ENCODE assay signal across 11 cellular contexts in genomic region chr9:114349713-114350480, GRCh38. TPM values are rescaled to one million over a fixed set of nuclear protein-coding genes. Genes with fewer than 3 reads are reported as not detected.
A peak's percentile ranks its signal among the peaks of the same experiment; 100 is the strongest.
DNase-seq lines count a peak whose midpoint lies in the region; ATAC-seq, FAIRE-seq and TF ChIP-seq lines count a peak whose summit lies in the region.
"Had no signal": no experiment of that assay in that cellular context is flagged by ENCODE, and none has a peak within 500 bp of the region (broad histone marks: within the 10 kb centered on the region; RNA-seq: fewer than 3 reads in every experiment).

No MANE protein-coding gene starts in this region.

- H3K36me3 ChIP-seq in astrocyte (ENCODE audit: insufficient read depth, low read length) (peaks cover 12% of the 10 kb centered on the region), SJCRH30 (no peaks in the 10 kb centered on the region)

- DNase-seq in AG04450 (ENCODE audit: low read depth, low spot score) (no peak), HFFc6 (no peak), astrocyte (ENCODE audit: low read depth) (no peak), SJCRH30 (no peak), NCI-H2107 (lab: John Stamatoyannopoulos, UW) (no peak), GM19240 (ENCODE audit: insufficient read length, low spot score) (no peak)
- no peak for DNase-seq in natural killer cell treated with Interleukin-12 subunit alpha and Interleukin-12 subunit beta and Interleukin-15 and Interleukin-18, amount 100 ng/mL, for 72 hours (ENCODE audit: low spot score)
- DNase-seq: stimulated activated CD4-positive, alpha-beta T cell treated with anti-CD3 and anti-CD28 coated beads, Interleukin-2, amount 100 ng/mL, for 24 hours had no signal

- H3K4me3 Mint-ChIP-seq in HFFc6 (peak overlapping the region; percentile 2; the same call in 1 of the 2 replicates), astrocyte (ENCODE audit: unreplicated experiment) (no peak overlapping the region)
- H3K4me3 Mint-ChIP-seq in natural killer cell treated with Interleukin-12 subunit alpha and Interleukin-12 subunit beta and Interleukin-15 and Interleukin-18, amount 100 ng/mL, for 72 hours, result peak overlapping the region; percentile 79

- FAIRE-seq in astrocyte (lab: Jason Lieb, UNC), result no peak

- H3K79me2 ChIP-seq in astrocyte (ENCODE audit: insufficient read depth, low read length), result no peaks in the 10 kb centered on the region

- POLR2A ChIA-PET in AG04450 (lab: Yijun Ruan, JAX), result no interaction called here

- no peak overlapping the region for H3K4me3 ChIP-seq in AG04450 (ENCODE audit: low read depth, low read length)
- H3K4me3 ChIP-seq in astrocyte (ENCODE audit: insufficient read depth, low read depth, low read length), result no peak overlapping the region
- no peak overlapping the region for H3K4me3 ChIP-seq in SJCRH30

- TF ChIP-seq CTCF in AG04450 (IDR thresholded peaks at IDR 0.05; ENCODE audit: low read depth, low read length), result no peak
- TF ChIP-seq CTCF in HFFc6 (IDR thresholded peaks at IDR 0.05), result no peak
- no peak for TF ChIP-seq CTCF in astrocyte (IDR thresholded peaks at IDR 0.05; ENCODE audit: insufficient read depth, low read depth, low read length)

- H3K9ac ChIP-seq in astrocyte (ENCODE audit: low read length), result peak overlapping the region; percentile 26

- H3K4me1 Mint-ChIP-seq in HFFc6 (ENCODE audit: low read depth) (peaks cover 25% of the 10 kb centered on the region), astrocyte (ENCODE audit: low read depth, unreplicated experiment) (peaks cover 22% of the 10 kb centered on the region)
- peaks cover 30 to 39% of the 10 kb centered on the region in 2 donors for H3K4me1 Mint-ChIP-seq in natural killer cell treated with Interleukin-12 subunit alpha and Interleukin-12 subunit beta and Interleukin-15 and Interleukin-18, amount 100 ng/mL, for 72 hours (ENCODE audit: low read depth in 2 of 2)

- peak overlapping the region; percentile 89 for H3K27ac Mint-ChIP-seq in HFFc6
- H3K27ac Mint-ChIP-seq in astrocyte (ENCODE audit: unreplicated experiment), result peak overlapping the region; percentile 93
- peak overlapping the region; percentile 88 to 95 for H3K27ac Mint-ChIP-seq in natural killer cell treated with Interleukin-12 subunit alpha and Interleukin-12 subunit beta and Interleukin-15 and Interleukin-18, amount 100 ng/mL, for 72 hours

- no peak overlapping the region for H3K4me2 ChIP-seq in astrocyte (ENCODE audit: low read length)

- no peaks in the 10 kb centered on the region for H4K20me1 ChIP-seq in astrocyte (ENCODE audit: insufficient read depth, low read length)

- H3K4me1 ChIP-seq in astrocyte (ENCODE audit: insufficient read depth, low read length), result peaks cover 15% of the 10 kb centered on the region
- no peaks in the 10 kb centered on the region; the same call in 1 of the 2 replicates for H3K4me1 ChIP-seq in SJCRH30

- H3K27me3 ChIP-seq in AG04450 (ENCODE audit: control insufficient read depth, insufficient read depth, low read length) (no peaks in the 10 kb centered on the region), astrocyte (ENCODE audit: insufficient read depth, low read length) (no peaks in the 10 kb centered on the region), SJCRH30 (no peaks in the 10 kb centered on the region)

- no peak overlapping the region for H2AFZ ChIP-seq in astrocyte (ENCODE audit: low read depth, low read length)

- H3K9me3 Mint-ChIP-seq in HFFc6 (no peaks in the 10 kb centered on the region), astrocyte (ENCODE audit: unreplicated experiment) (no peaks in the 10 kb centered on the region)
- no peaks in the 10 kb centered on the region for H3K9me3 Mint-ChIP-seq in natural killer cell treated with Interleukin-12 subunit alpha and Interleukin-12 subunit beta and Interleukin-15 and Interleukin-18, amount 100 ng/mL, for 72 hours

- no peak for ATAC-seq in natural killer cell treated with Interleukin-12 subunit alpha and Interleukin-12 subunit beta and Interleukin-15 and Interleukin-18, amount 100 ng/mL, for 72 hours
- ATAC-seq in HG02938 (IDR thresholded peaks at IDR 0.05; ENCODE audit: unreplicated experiment), result no peak

- H3K36me3 Mint-ChIP-seq in HFFc6 (ENCODE audit: low read depth), result peaks cover 11% of the 10 kb centered on the region; the same call in 1 of the 2 replicates
- H3K36me3 Mint-ChIP-seq in astrocyte (ENCODE audit: low read depth, unreplicated experiment), result peaks cover 30% of the 10 kb centered on the region
- peaks cover 28% of the 10 kb centered on the region for H3K36me3 Mint-ChIP-seq in natural killer cell treated with Interleukin-12 subunit alpha and Interleukin-12 subunit beta and Interleukin-15 and Interleukin-18, amount 100 ng/mL, for 72 hours

- H3K27ac ChIP-seq in AG04450 (ENCODE audit: low read depth, low read length), result peak overlapping the region; percentile 59
- H3K27ac ChIP-seq in astrocyte (ENCODE audit: low read depth, low read length), result peak overlapping the region; percentile 32
- H3K27ac ChIP-seq in SJCRH30, result no peak overlapping the region

- no peaks in the 10 kb centered on the region for H3K9me3 ChIP-seq in AG04450 (ENCODE audit: control insufficient read depth, insufficient read depth, low read length)
- H3K9me3 ChIP-seq in astrocyte (ENCODE audit: insufficient read depth, low read depth, low read length), result no peaks in the 10 kb centered on the region
- H3K9me3 ChIP-seq in SJCRH30 (replicated peaks), result no peaks in the 10 kb centered on the region

- no peaks in the 10 kb centered on the region; the same call in 1 of the 2 replicates for H3K27me3 Mint-ChIP-seq in HFFc6 (ENCODE audit: insufficient read depth)
- no peaks in the 10 kb centered on the region for H3K27me3 Mint-ChIP-seq in astrocyte (ENCODE audit: low read depth, unreplicated experiment)
- H3K27me3 Mint-ChIP-seq in natural killer cell treated with Interleukin-12 subunit alpha and Interleukin-12 subunit beta and Interleukin-15 and Interleukin-18, amount 100 ng/mL, for 72 hours, result no peaks in the 10 kb centered on the region

- CTCF ChIA-PET in AG04450 (lab: Charles Lee), result no interaction called here

RNA-seq across cellular contexts. Expression of gene ORM2, which starts 20.2 kb away (rescaled TPM):
- polyA plus RNA-seq in AG04450 (2011; rRNA removed), result not detected in 2 replicates
- not detected in 2 replicates for polyA minus RNA-seq in AG04450 (2011; rRNA and poly(A)+ RNA removed)
- total RNA-seq in HFFc6 (2021; fragmentation: NEBNext Ultra II Directional; extraction: Animal tissue kit (Norgen Biotek cat#: 25700)), result not detected
- total RNA-seq in astrocyte, result not detected in 2 replicates
- total RNA-seq in natural killer cell treated with Interleukin-12 subunit alpha and Interleukin-12 subunit beta and Interleukin-15 and Interleukin-18, amount 100 ng/mL, for 72 hours, result not detected
- not detected in 2 replicates for total RNA-seq in SJCRH30 (2014; rRNA removed; shearing (Covaris generic))
- total RNA-seq: epithelial cell of proximal tubule, mesenteric fat pad had no signal

RNA-seq across cellular contexts. Expression of gene ORM1, which starts 27.0 kb away (rescaled TPM):
- polyA plus RNA-seq in AG04450 (2011; rRNA removed), result 0.17 TPM in 1 of 2 replicates, not detected in the other
- polyA minus RNA-seq in AG04450 (2011; rRNA and poly(A)+ RNA removed), result not detected in 2 replicates
- total RNA-seq in HFFc6 (2021; fragmentation: NEBNext Ultra II Directional; extraction: Animal tissue kit (Norgen Biotek cat#: 25700)), result not detected
- not detected in 2 replicates for total RNA-seq in astrocyte
- not detected for total RNA-seq in natural killer cell treated with Interleukin-12 subunit alpha and Interleukin-12 subunit beta and Interleukin-15 and Interleukin-18, amount 100 ng/mL, for 72 hours
- not detected in 2 replicates for total RNA-seq in SJCRH30 (2014; rRNA removed; shearing (Covaris generic))
- total RNA-seq: epithelial cell of proximal tubule had no signal

RNA-seq across cellular contexts. Expression of gene AKNA, which starts 37.9 kb away (rescaled TPM):
- polyA plus RNA-seq in AG04450 (2011; rRNA removed), result 7.0 and 7.5 TPM in 2 replicates
- polyA minus RNA-seq in AG04450 (2011; rRNA and poly(A)+ RNA removed), result 12.6 and 12.7 TPM in 2 replicates
- total RNA-seq in HFFc6 (2021; fragmentation: NEBNext Ultra II Directional; extraction: Animal tissue kit (Norgen Biotek cat#: 25700)), result 10 to 100 TPM in 4 of 6 experiments, 1 to 10 TPM in 2; 9.3 to 13.1 (median 11.5) TPM
- 16.0 and 16.4 TPM in 2 replicates for total RNA-seq in astrocyte
- 100 to 1,000 TPM; 332 to 469 TPM for total RNA-seq in natural killer cell treated with Interleukin-12 subunit alpha and Interleukin-12 subunit beta and Interleukin-15 and Interleukin-18, amount 100 ng/mL, for 72 hours
- 2.0 and 3.1 TPM in 2 replicates for total RNA-seq in SJCRH30 (2014; rRNA removed; shearing (Covaris generic))

Comparison
In these comparisons a context has a peak if more than half of its experiments do, and no peak if none do; other contexts are left out.
1. RNA of gene AKNA, which starts 37.9 kb away (total RNA-seq): 332 to 469 TPM in natural killer cell treated with Interleukin-12 subunit alpha and Interleukin-12 subunit beta and Interleukin-15 and Interleukin-18, amount 100 ng/mL, for 72 hours; 16.0 to 16.4 TPM in astrocyte, 9.3 to 13.1 TPM in HFFc6 and 2.0 to 3.1 TPM in SJCRH30; every median in the first group is over 10 times any median in the second.
2. Peak in every context shown above with its lines, with median percentiles within 50 percentile points of each other: H3K27ac Mint-ChIP-seq.